In the genomic region with DNA sequence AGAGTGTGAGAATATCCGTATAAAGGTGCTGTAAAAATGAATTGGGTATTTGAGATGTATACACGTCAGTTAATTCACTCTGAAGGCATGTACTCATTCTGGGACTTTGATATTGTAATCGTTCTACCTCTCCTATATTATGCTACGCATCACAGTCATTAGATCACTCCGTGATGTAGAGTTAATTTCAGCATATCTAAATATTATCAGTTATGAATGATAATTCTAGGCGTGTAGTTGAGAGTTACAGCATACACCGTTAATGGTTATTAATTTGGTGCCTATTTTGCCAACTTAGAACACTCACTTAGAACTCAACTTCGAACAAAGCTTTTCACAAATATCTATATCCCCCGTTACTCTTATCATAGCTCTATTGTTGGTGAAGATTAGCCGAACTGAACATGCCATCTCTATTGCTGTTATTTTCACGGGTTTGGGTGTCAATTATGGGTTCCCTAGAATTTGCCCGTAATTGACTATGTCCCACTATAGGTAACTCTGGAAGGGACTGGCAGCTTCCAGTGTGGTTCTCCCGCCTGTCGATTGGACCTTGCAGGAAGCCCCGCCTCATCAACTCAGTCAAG, we compare ENCODE assay signal across 8 cellular contexts. TPM values are rescaled to one million over a fixed set of nuclear protein-coding genes. Genes with fewer than 3 reads are reported as not detected.
DNase-seq lines count a peak whose midpoint lies in the region; ATAC-seq, FAIRE-seq and TF ChIP-seq lines count a peak whose summit lies in the region.

No MANE protein-coding gene starts in this region.

- peak overlapping the region; percentile 79 for H3K4me2 ChIP-seq in A549

- peak; percentile 80 for FAIRE-seq in A549 (lab: Jason Lieb, UNC)

- peak in 1 of 2 experiments; percentile 93 for DNase-seq in A549 (ENCODE audit: low read depth in 1 of 2, low spot score in 1 of 2)
- DNase-seq in SIG-M5 treated with dmso at 0.1 percent for 504 hours (lab: John Stamatoyannopoulos, UW; ENCODE audit: unreplicated experiment), result peak; percentile 93
- peak; percentile 73 for DNase-seq in epithelial cell of prostate (ENCODE audit: low read depth, low spot score)
- no peak for DNase-seq in osteocyte (ENCODE audit: extremely low spot score, unreplicated experiment)
- DNase-seq in NK-92 treated with Interleukin-12 subunit alpha and Interleukin-12 subunit beta, amount 100 ng/mL, for 24 hours (lab: John Stamatoyannopoulos, UW), result no peak

- no peak for TF ChIP-seq CTCF in A549 (IDR thresholded peaks at IDR 0.05)
- TF ChIP-seq CTCF in osteocyte (IDR thresholded peaks at IDR 0.05), result no peak

- H3K9me3 ChIP-seq in A549, result no peaks in the 10 kb centered on the region

- TF ChIP-seq POLR2A in A549 (IDR thresholded peaks at IDR 0.05; ENCODE audit: low read length), result no peak

- H3K4me3 Mint-ChIP-seq in osteocyte (ENCODE audit: unreplicated experiment), result peak overlapping the region; percentile 67

- peak overlapping the region; percentile 96 to 99 for H3K27ac ChIP-seq in A549
- peak overlapping the region; percentile 76 for H3K27ac ChIP-seq in epithelial cell of prostate

- ATAC-seq in A549, result peak; percentile 90 to 91; a peak in 5 of 6 replicates
- peak; percentile 88 for ATAC-seq in GM18873 (IDR thresholded peaks at IDR 0.05; ENCODE audit: low FRiP score, unreplicated experiment)
- no peak for ATAC-seq in GM18498 (IDR thresholded peaks at IDR 0.05; ENCODE audit: unreplicated experiment)
- no peak for ATAC-seq in HG03521 (IDR thresholded peaks at IDR 0.05; ENCODE audit: unreplicated experiment)

- no peaks in the 10 kb centered on the region for H3K27me3 Mint-ChIP-seq in osteocyte (ENCODE audit: unreplicated experiment)

- no peak for TF ChIP-seq EP300 in A549 (IDR thresholded peaks at IDR 0.05)

- H3K4me1 Mint-ChIP-seq in osteocyte (ENCODE audit: unreplicated experiment), result peaks cover 48% of the 10 kb centered on the region

- H3K4me1 ChIP-seq in A549, result peaks cover 76% of the 10 kb centered on the region

- POLR2A ChIA-PET in A549 (lab: Yijun Ruan, JAX), result interaction anchor here (0.5 to 2.3 kb wide), 16 partner anchors 8 to 404 kb away, joined by 3 to 11 read pairs (median 4); a partner anchor contains a TSS

- CTCF ChIA-PET in A549 (lab: Yijun Ruan, JAX), result interaction anchor here (0.6 to 1.8 kb wide), 6 partner anchors 8 to 145 kb away, joined by 3 to 5 read pairs (median 4); no protein-coding TSS in a partner anchor

- no peaks in the 10 kb centered on the region for H3K36me3 Mint-ChIP-seq in osteocyte (ENCODE audit: unreplicated experiment)

- 27% methylated on average over 12 of the region's 15 CpGs for WGBS in A549 (ENCODE audit: missing lambda C conversion rate)

- no peak for TF ChIP-seq RAD21 in A549 (conservative IDR thresholded peaks at IDR 0.05 in 1 of 2, IDR thresholded peaks at IDR 0.05 in 1 of 2)

- H3K4me3 ChIP-seq in A549, result peak overlapping the region; percentile 80

- no peaks in the 10 kb centered on the region for H3K9me3 Mint-ChIP-seq in osteocyte (ENCODE audit: unreplicated experiment)

- peak overlapping the region; percentile 9 for H3K27ac Mint-ChIP-seq in osteocyte (ENCODE audit: unreplicated experiment)

TF ChIP-seq in A549, 52 proteins besides CTCF, POLR2A, EP300 and RAD21:
- TF ChIP-seq SMC3 (IDR thresholded peaks at IDR 0.05) (no peak), MAZ (IDR thresholded peaks at IDR 0.05; ENCODE audit: borderline replicate concordance, low read depth, low read length) (no peak), ZNF302 (CRISPR knock-in tag; IDR thresholded peaks at IDR 0.05) (no peak), PHF8 (IDR thresholded peaks at IDR 0.05; ENCODE audit: borderline replicate concordance, low read depth) (no peak), POLR2AphosphoS2 (conservative IDR thresholded peaks at IDR 0.05; ENCODE audit: low read length) (no peak), CHD4 (IDR thresholded peaks at IDR 0.05; ENCODE audit: borderline replicate concordance) (no peak), NPAS2 (CRISPR knock-in tag; IDR thresholded peaks at IDR 0.05; ENCODE audit: borderline replicate concordance) (no peak), ZFP36 (IDR thresholded peaks at IDR 0.05; ENCODE audit: borderline replicate concordance, partially characterized antibody) (no peak), CEBPB (IDR thresholded peaks at IDR 0.05) (no peak), MAFK (IDR thresholded peaks at IDR 0.05; ENCODE audit: partially characterized antibody) (no peak), NFE2L2 (conservative IDR thresholded peaks at IDR 0.05; ENCODE audit: low read length) (no peak), JUN (IDR thresholded peaks at IDR 0.05) (no peak; a peak in 1 of 5 replicates), EHF (CRISPR knock-in tag; IDR thresholded peaks at IDR 0.05) (no peak), EHMT2 (IDR thresholded peaks at IDR 0.05; ENCODE audit: low read depth) (no peak), CBX2 (IDR thresholded peaks at IDR 0.05; ENCODE audit: borderline replicate concordance, low read depth) (no peak), FOSB (CRISPR knock-in tag; IDR thresholded peaks at IDR 0.05) (no peak), CBX8 (IDR thresholded peaks at IDR 0.05) (no peak)
- TF ChIP-seq, protein P1, sequence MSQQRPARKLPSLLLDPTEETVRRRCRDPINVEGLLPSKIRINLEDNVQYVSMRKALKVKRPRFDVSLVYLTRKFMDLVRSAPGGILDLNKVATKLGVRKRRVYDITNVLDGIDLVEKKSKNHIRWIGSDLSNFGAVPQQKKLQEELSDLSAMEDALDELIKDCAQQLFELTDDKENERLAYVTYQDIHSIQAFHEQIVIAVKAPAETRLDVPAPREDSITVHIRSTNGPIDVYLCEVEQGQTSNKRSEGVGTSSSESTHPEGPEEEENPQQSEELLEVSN (IDR thresholded peaks at IDR 0.05; ENCODE audit: borderline replicate concordance, low read depth), result no peak
- TF ChIP-seq, protein P2, sequence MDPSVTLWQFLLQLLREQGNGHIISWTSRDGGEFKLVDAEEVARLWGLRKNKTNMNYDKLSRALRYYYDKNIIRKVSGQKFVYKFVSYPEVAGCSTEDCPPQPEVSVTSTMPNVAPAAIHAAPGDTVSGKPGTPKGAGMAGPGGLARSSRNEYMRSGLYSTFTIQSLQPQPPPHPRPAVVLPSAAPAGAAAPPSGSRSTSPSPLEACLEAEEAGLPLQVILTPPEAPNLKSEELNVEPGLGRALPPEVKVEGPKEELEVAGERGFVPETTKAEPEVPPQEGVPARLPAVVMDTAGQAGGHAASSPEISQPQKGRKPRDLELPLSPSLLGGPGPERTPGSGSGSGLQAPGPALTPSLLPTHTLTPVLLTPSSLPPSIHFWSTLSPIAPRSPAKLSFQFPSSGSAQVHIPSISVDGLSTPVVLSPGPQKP (IDR thresholded peaks at IDR 0.05; ENCODE audit: low read depth, low read length), result no peak
- TF ChIP-seq, protein P3, sequence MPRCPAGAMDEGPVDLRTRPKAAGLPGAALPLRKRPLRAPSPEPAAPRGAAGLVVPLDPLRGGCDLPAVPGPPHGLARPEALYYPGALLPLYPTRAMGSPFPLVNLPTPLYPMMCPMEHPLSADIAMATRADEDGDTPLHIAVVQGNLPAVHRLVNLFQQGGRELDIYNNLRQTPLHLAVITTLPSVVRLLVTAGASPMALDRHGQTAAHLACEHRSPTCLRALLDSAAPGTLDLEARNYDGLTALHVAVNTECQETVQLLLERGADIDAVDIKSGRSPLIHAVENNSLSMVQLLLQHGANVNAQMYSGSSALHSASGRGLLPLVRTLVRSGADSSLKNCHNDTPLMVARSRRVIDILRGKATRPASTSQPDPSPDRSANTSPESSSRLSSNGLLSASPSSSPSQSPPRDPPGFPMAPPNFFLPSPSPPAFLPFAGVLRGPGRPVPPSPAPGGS (IDR thresholded peaks at IDR 0.05), result no peak

RNA-seq across cellular contexts. Expression of a gene that starts 0.4 kb away (rescaled TPM):
- 221 and 226 TPM in 2 replicates for polyA plus RNA-seq in A549 (2011; rRNA removed)
- 42.6 and 47.1 TPM in 2 replicates for polyA plus RNA-seq in A549 (2012; cell fraction: cytosol; rRNA removed)
- 40.7 and 48.6 TPM in 2 replicates for polyA plus RNA-seq in A549 (2012; cell fraction: nucleus; rRNA removed)
- 40.3 to 44.0 TPM (median 42.2 TPM) in 3 replicates for polyA plus RNA-seq in A549 (2017; fragmentation: RNase III; extraction: RNeasy Plus Mini Kit Qiagen cat#74134 plus additional on column Dnase treatment)
- polyA minus RNA-seq in A549 (2011; rRNA and poly(A)+ RNA removed), result 131 and 156 TPM in 2 replicates
- total RNA-seq in osteocyte, result 29.4 and 31.4 TPM in 2 replicates

Comparison
In these comparisons a context has a peak if more than half of its experiments do, and no peak if none do; other contexts are left out.
1. ATAC-seq: peak in A549 (2 of 2) and GM18873 (single experiment); none in GM18498 (single experiment) and HG03521 (single experiment).
2. DNase-seq: peak in SIG-M5 treated with dmso at 0.1 percent for 504 hours (single experiment) and epithelial cell of prostate (single experiment); none in osteocyte (single experiment) and NK-92 treated with Interleukin-12 subunit alpha and Interleukin-12 subunit beta, amount 100 ng/mL, for 24 hours (single experiment).